In genomic region chr18:47409519-47409918, GRCh38 we compare ENCODE assay signal across 1 cellular context.
TF ChIP-seq lines count a peak whose summit lies in the region.

No MANE protein-coding gene starts in this region.

TF ChIP-seq in HEK293, 187 proteins besides CTCF, POLR2A, EP300 and RAD21 (continued from another document):
- TF ChIP-seq GLIS1 (tag by site-specific recombination; IDR thresholded peaks at IDR 0.05), result 0 out of 2 replicates have a peak, but pooled peaks have one; percentile 41
- TF ChIP-seq ZBTB8A (tag by site-specific recombination; IDR thresholded peaks at IDR 0.05), result no peak
